ENCODE assay signal across 8 cellular contexts in the genomic region with DNA sequence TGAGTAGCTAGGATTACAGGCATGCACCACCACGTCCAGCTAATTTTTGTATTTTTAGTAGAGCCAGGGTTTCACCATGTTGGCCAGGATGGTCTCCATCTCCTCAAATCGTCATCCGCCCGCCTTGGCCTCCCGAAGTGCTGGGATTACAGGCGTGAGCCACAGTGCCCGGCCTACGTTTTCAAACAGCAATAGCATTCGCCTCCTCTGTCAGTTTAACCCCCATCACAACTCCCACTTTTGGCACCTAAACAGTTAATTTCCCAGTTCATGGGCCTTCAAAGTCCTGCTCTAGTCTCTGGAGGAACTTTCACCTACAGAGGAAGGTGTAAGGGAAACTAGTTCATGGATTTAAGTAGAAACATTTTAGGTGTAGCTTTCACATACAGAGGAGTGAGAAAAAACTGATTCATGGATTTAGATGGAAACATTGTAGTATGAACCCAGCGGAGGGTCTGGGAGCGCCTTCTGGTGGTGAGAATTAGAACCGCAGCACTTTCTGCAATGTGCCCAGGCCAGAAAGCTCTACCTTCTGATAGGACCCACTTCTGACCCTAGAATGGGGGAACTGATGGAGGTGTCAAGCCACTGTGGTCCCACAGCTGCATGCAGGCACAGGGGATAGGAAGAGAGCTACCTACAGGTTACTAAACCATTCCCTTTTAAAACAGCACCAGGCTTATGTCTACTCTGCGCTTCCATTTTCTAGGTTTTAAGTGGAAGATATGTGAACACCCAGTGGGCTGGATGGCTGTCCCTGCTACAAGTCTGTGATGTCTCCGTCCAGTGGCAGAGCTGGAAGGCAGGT. TPM values are rescaled to one million over a fixed set of nuclear protein-coding genes. Genes with fewer than 3 reads are reported as not detected.
DNase-seq lines count a peak whose midpoint lies in the region; ATAC-seq and TF ChIP-seq lines count a peak whose summit lies in the region.

No MANE protein-coding gene starts in this region.

- intact Hi-C loops in activated naive CD4-positive, alpha-beta T cell treated with anti-CD3 and anti-CD28 coated beads for 36 hours (cut with micrococcal nuclease), result loop anchor here (1.0 to 2.0 kb wide), 3 partner anchors 97 to 279 kb away; a partner anchor contains a TSS
- intact Hi-C loops in uterus (cut with DNase I; ENCODE audit: low total_unique reads), result no loop called here

- H3K36me3 ChIP-seq in uterus, result no peaks in the 10 kb centered on the region

- CTCF ChIA-PET in activated naive CD4-positive, alpha-beta T cell treated with anti-CD3 and anti-CD28 coated beads for 36 hours (lab: Charles Lee), result interaction anchor here (0.6 to 3.5 kb wide), 33 partner anchors 9 to 279 kb away, joined by 3 to 18 read pairs (median 4); no protein-coding TSS in a partner anchor

- no peaks in the 10 kb centered on the region for H3K36me3 Mint-ChIP-seq in activated naive CD4-positive, alpha-beta T cell treated with anti-CD3 and anti-CD28 coated beads for 36 hours (ENCODE audit: low read depth)
- H3K36me3 Mint-ChIP-seq in glutamatergic neuron (ENCODE audit: unreplicated experiment) (no peaks in the 10 kb centered on the region), progenitor cell of endocrine pancreas (ENCODE audit: insufficient read depth) (no peaks in the 10 kb centered on the region)

- H3K9me3 ChIP-seq in uterus, result no peaks in the 10 kb centered on the region

- peaks cover 19% of the 10 kb centered on the region for H3K4me1 Mint-ChIP-seq in activated naive CD4-positive, alpha-beta T cell treated with anti-CD3 and anti-CD28 coated beads for 36 hours (ENCODE audit: low read depth)
- peaks cover 19% of the 10 kb centered on the region for H3K4me1 Mint-ChIP-seq in glutamatergic neuron (ENCODE audit: low read depth, unreplicated experiment)
- peaks cover 55% of the 10 kb centered on the region for H3K4me1 Mint-ChIP-seq in progenitor cell of endocrine pancreas (ENCODE audit: low read depth)

- H3K9me3 Mint-ChIP-seq in activated naive CD4-positive, alpha-beta T cell treated with anti-CD3 and anti-CD28 coated beads for 36 hours, result no peaks in the 10 kb centered on the region
- H3K9me3 Mint-ChIP-seq in glutamatergic neuron (ENCODE audit: unreplicated experiment) (peaks cover 7% of the 10 kb centered on the region), progenitor cell of endocrine pancreas (ENCODE audit: low read depth) (no peaks in the 10 kb centered on the region)

- TF ChIP-seq POLR2A in uterus (IDR thresholded peaks at IDR 0.05), result peak in 1 of 2 donors; percentile 10

- ATAC-seq in SK-N-SH treated with all-trans-retinoic acid at 6 μM for 48 hours (peak; percentile 77), GM21528 (IDR thresholded peaks at IDR 0.05; ENCODE audit: low FRiP score, unreplicated experiment) (no peak)

- no peak overlapping the region for H3K4me3 Mint-ChIP-seq in activated naive CD4-positive, alpha-beta T cell treated with anti-CD3 and anti-CD28 coated beads for 36 hours
- H3K4me3 Mint-ChIP-seq in glutamatergic neuron (ENCODE audit: unreplicated experiment) (no peak overlapping the region), progenitor cell of endocrine pancreas (ENCODE audit: low read depth) (no peak overlapping the region)

- H3K27ac ChIP-seq in uterus, result no peak overlapping the region

- H3K4me3 ChIP-seq in uterus, result no peak overlapping the region

- H3K4me1 ChIP-seq in uterus, result peaks cover 0 to 5% of the 10 kb centered on the region in 2 donors

- peak; percentile 93 for TF ChIP-seq CTCF in glutamatergic neuron (IDR thresholded peaks at IDR 0.05; ENCODE audit: partially characterized antibody, unreplicated experiment)
- peak; percentile 98 for TF ChIP-seq CTCF in progenitor cell of endocrine pancreas (IDR thresholded peaks at IDR 0.05; ENCODE audit: unreplicated experiment)
- peak; percentile 94 to 98 (median 95) for TF ChIP-seq CTCF in uterus (IDR thresholded peaks at IDR 0.05)

- no peaks in the 10 kb centered on the region for H3K27me3 Mint-ChIP-seq in activated naive CD4-positive, alpha-beta T cell treated with anti-CD3 and anti-CD28 coated beads for 36 hours (ENCODE audit: low read depth)
- H3K27me3 Mint-ChIP-seq in glutamatergic neuron (ENCODE audit: unreplicated experiment) (peaks cover 5% of the 10 kb centered on the region), progenitor cell of endocrine pancreas (no peaks in the 10 kb centered on the region)

- DNase-seq in DMS53 (lab: John Stamatoyannopoulos, UW), result peak; percentile 79
- peak; percentile 44 for DNase-seq in LHCN-M2 (ENCODE audit: low read depth)
- DNase-seq in activated naive CD4-positive, alpha-beta T cell treated with anti-CD3 and anti-CD28 coated beads for 36 hours, result peak; percentile 87
- DNase-seq in glutamatergic neuron, result peak; percentile 86
- DNase-seq in progenitor cell of endocrine pancreas (ENCODE audit: low spot score, unreplicated experiment), result peak; percentile 72
- DNase-seq in uterus, result peak; percentile 80

- H3K27ac Mint-ChIP-seq in activated naive CD4-positive, alpha-beta T cell treated with anti-CD3 and anti-CD28 coated beads for 36 hours, result no peak overlapping the region
- H3K27ac Mint-ChIP-seq in glutamatergic neuron (ENCODE audit: unreplicated experiment) (no peak overlapping the region), progenitor cell of endocrine pancreas (peak overlapping the region; percentile 84)

- no peaks in the 10 kb centered on the region for H3K27me3 ChIP-seq in uterus

TF ChIP-seq in SK-N-SH treated with all-trans-retinoic acid at 6 μM for 48 hours, 23 proteins besides CTCF, POLR2A, EP300 and RAD21 (continues in another document):
- TF ChIP-seq, protein P1, sequence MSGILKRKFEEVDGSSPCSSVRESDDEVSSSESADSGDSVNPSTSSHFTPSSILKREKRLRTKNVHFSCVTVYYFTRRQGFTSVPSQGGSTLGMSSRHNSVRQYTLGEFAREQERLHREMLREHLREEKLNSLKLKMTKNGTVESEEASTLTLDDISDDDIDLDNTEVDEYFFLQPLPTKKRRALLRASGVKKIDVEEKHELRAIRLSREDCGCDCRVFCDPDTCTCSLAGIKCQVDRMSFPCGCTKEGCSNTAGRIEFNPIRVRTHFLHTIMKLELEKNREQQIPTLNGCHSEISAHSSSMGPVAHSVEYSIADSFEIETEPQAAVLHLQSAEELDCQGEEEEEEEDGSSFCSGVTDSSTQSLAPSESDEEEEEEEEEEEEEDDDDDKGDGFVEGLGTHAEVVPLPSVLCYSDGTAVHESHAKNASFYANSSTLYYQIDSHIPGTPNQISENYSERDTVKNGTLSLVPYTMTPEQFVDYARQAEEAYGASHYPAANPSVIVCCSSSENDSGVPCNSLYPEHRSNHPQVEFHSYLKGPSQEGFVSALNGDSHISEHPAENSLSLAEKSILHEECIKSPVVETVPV (CRISPR knock-in tag; IDR thresholded peaks at IDR 0.05), result no peak
- TF ChIP-seq OSR1 (CRISPR knock-in tag; IDR thresholded peaks at IDR 0.05) (no peak), PPARA (CRISPR knock-in tag; IDR thresholded peaks at IDR 0.05; ENCODE audit: borderline replicate concordance) (no peak), ZNF565 (CRISPR knock-in tag; conservative IDR thresholded peaks at IDR 0.05; ENCODE audit: low read depth) (no peak), ZC3H10 (CRISPR knock-in tag; IDR thresholded peaks at IDR 0.05) (no peak), ZNF70 (CRISPR knock-in tag; IDR thresholded peaks at IDR 0.05) (no peak), ISL1 (CRISPR knock-in tag; IDR thresholded peaks at IDR 0.05) (no peak), TCF4 (CRISPR knock-in tag; IDR thresholded peaks at IDR 0.05; ENCODE audit: borderline replicate concordance) (no peak), ESRRG (CRISPR knock-in tag; IDR thresholded peaks at IDR 0.05) (no peak), RARB (CRISPR knock-in tag; IDR thresholded peaks at IDR 0.05) (no peak), TOX (CRISPR knock-in tag; IDR thresholded peaks at IDR 0.05; ENCODE audit: borderline replicate concordance) (no peak)
- TF ChIP-seq, protein P2, sequence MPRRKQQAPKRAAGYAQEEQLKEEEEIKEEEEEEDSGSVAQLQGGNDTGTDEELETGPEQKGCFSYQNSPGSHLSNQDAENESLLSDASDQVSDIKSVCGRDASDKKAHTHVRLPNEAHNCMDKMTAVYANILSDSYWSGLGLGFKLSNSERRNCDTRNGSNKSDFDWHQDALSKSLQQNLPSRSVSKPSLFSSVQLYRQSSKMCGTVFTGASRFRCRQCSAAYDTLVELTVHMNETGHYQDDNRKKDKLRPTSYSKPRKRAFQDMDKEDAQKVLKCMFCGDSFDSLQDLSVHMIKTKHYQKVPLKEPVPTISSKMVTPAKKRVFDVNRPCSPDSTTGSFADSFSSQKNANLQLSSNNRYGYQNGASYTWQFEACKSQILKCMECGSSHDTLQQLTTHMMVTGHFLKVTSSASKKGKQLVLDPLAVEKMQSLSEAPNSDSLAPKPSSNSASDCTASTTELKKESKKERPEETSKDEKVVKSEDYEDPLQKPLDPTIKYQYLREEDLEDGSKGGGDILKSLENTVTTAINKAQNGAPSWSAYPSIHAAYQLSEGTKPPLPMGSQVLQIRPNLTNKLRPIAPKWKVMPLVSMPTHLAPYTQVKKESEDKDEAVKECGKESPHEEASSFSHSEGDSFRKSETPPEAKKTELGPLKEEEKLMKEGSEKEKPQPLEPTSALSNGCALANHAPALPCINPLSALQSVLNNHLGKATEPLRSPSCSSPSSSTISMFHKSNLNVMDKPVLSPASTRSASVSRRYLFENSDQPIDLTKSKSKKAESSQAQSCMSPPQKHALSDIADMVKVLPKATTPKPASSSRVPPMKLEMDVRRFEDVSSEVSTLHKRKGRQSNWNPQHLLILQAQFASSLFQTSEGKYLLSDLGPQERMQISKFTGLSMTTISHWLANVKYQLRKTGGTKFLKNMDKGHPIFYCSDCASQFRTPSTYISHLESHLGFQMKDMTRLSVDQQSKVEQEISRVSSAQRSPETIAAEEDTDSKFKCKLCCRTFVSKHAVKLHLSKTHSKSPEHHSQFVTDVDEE (CRISPR knock-in tag; IDR thresholded peaks at IDR 0.05), result no peak

RNA-seq across cellular contexts. Expression of a gene that starts 12.0 kb away (rescaled TPM):
- total RNA-seq in LHCN-M2 (2014; rRNA removed), result not detected in 2 replicates
- polyA plus RNA-seq in LHCN-M2 (2012), result 0.02 TPM
- total RNA-seq in activated naive CD4-positive, alpha-beta T cell treated with anti-CD3 and anti-CD28 coated beads for 36 hours, result under 1 TPM; 0.12 to 0.17 TPM
- total RNA-seq in glutamatergic neuron (ENCODE audit: unreplicated experiment), result not detected
- 1.1 and 1.2 TPM in 2 replicates for total RNA-seq in progenitor cell of endocrine pancreas
- 10 to 100 TPM in 3 of 4 donors, 1 to 10 TPM in 1; 6.9 to 24.3 (median 14.0) TPM for total RNA-seq in uterus
